In the genomic region with DNA sequence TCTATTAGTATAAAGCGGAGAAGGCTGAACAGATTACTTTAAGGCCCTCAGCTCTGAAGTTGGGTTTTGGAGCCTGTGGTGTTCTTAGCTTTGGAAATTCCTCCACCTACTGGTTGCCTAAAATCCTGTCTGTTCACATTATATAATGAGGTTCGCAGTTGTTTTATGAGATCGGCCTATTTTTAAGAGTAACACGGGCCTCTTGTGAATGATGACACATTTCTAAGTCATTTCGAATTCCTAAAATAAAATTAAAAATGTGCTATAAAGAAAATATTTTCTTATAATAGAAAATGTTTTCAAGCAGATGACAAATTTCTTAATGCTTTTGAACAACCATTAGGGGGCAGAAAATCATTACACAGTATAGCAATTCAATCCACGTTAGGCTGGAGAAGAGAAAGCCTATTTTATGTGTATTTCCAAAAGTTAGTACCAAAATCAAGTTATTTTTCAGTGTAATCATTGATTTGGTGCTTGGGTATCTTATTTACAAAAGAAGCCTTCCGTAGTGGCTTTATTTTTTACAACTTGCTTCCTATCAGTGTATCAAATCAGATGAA, we compare ENCODE assay signal across 8 cellular contexts. TPM values are rescaled to one million over a fixed set of nuclear protein-coding genes. Genes with fewer than 3 reads are reported as not detected.
DNase-seq lines count a peak whose midpoint lies in the region; ATAC-seq and TF ChIP-seq lines count a peak whose summit lies in the region.

No MANE protein-coding gene starts in this region.

- H3K4me1 ChIP-seq in right lobe of liver = peaks cover 0 to 13% (median 0%) of the 10 kb centered on the region in 4 donors

- intact Hi-C loops in right lobe of liver (cut with DNase I) = loop anchor here (5.0 kb wide), 2 partner anchors 307 to 427 kb away; no protein-coding TSS in a partner anchor

- peak; percentile 72 for DNase-seq in COLO829 (ENCODE audit: low spot score)
- DNase-seq in Kasumi-1 (lab: John Stamatoyannopoulos, UW) = peak; percentile 80 to 87
- peak; percentile 88 for DNase-seq in OCI-M1 (lab: John Stamatoyannopoulos, UW)
- DNase-seq in right lobe of liver = no peak
- peak; percentile 96 for DNase-seq in superior temporal gyrus (ENCODE audit: extremely low spot score)
- no peak for DNase-seq in effector CD4-positive, alpha-beta T cell

- no peak for TF ChIP-seq POLR2A in right lobe of liver (IDR thresholded peaks at IDR 0.05)

- no peaks in the 10 kb centered on the region for H3K27me3 ChIP-seq in right lobe of liver

- under 1% methylated on average over 7 of the region's 7 CpGs for WGBS in right lobe of liver (ENCODE audit: insufficient coverage, low coverage, low lambda C conversion rate, missing lambda C conversion rate)

- peak overlapping the region in 1 of 3 donors; percentile 32 for H3K4me3 ChIP-seq in right lobe of liver

- TF ChIP-seq CTCF in right lobe of liver (IDR thresholded peaks at IDR 0.05) = peak; percentile 81 to 93 (median 86)

- no peaks in the 10 kb centered on the region for H3K9me3 ChIP-seq in right lobe of liver

- peak overlapping the region; percentile 51 for H3K27ac ChIP-seq in cingulate gyrus (ENCODE audit: low read depth, low read length)
- peak overlapping the region in 2 of 3 donors; percentile 24 to 46 for H3K27ac ChIP-seq in right lobe of liver

- ATAC-seq in GM19455 (IDR thresholded peaks at IDR 0.05; ENCODE audit: unreplicated experiment) (peak; percentile 62), right lobe of liver (peak; percentile 82 to 91 (median 88))

- H3K36me3 ChIP-seq in right lobe of liver = no peaks in the 10 kb centered on the region

RNA-seq across cellular contexts. Expression of gene FAM8A1, which starts 15.8 kb away (rescaled TPM):
- total RNA-seq in right lobe of liver = 10 to 100 TPM; 27.5 to 51.4 (median 41.3) TPM

Comparison
In these comparisons a context has a peak if more than half of its experiments do, and no peak if none do; other contexts are left out.
1. DNase-seq: peak in COLO829 (single experiment), Kasumi-1 (2 of 2), OCI-M1 (single experiment) and superior temporal gyrus (single experiment); none in right lobe of liver (0 of 3) and effector CD4-positive, alpha-beta T cell (single experiment).